Comparison of ENCODE assay signal across 18 cellular contexts in the genomic region with DNA sequence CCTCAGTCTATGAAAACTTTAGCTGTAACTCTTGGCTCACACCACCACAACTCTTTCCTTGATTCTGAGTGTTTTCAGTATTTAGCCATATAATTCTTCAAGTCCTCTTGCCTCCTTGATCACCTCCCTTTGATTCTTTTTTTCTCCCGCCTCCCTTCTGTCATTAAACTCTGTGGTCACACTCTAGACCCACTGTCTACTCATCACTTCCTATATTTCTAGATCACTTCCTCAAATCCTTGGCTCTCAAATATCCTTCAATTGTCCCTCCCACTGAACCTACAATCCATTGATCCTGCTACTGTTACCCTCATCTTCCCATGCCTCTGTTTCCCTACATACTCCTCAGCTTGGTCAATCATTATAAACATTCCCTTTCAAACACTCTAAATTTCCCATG. TPM values are rescaled to one million over a fixed set of nuclear protein-coding genes. Genes with fewer than 3 reads are reported as not detected.
DNase-seq lines count a peak whose midpoint lies in the region; ATAC-seq and TF ChIP-seq lines count a peak whose summit lies in the region.
"Had no signal": no experiment of that assay in that cellular context is flagged by ENCODE, and none has a peak within 500 bp of the region (broad histone marks: within the 10 kb centered on the region; RNA-seq: fewer than 3 reads in every experiment).

No MANE protein-coding gene starts in this region.

- TF ChIP-seq CTCF in right atrium auricular region (IDR thresholded peaks at IDR 0.05) = no peak

- DNase-seq in Kasumi-1 (lab: John Stamatoyannopoulos, UW) (peak; percentile 83 to 86), NOMO-1 (lab: John Stamatoyannopoulos, UW; ENCODE audit: unreplicated experiment in 2 of 2) (peak; percentile 71 to 80), SKM-1 (lab: John Stamatoyannopoulos, UW; ENCODE audit: unreplicated experiment) (peak; percentile 31), right atrium auricular region (ENCODE audit: low spot score) (no peak), EL (no peak), left cardiac atrium (no peak)
- no peak for DNase-seq in stimulated activated CD4-positive, alpha-beta T cell treated with anti-CD3 and anti-CD28 coated beads, Interleukin-12 subunit alpha, Interleukin-12 subunit beta, amount 100 ng/mL, for 4 hours
- DNase-seq: CD4-positive, CD25-positive, alpha-beta regulatory T cell; DMS79 treated with DMSO at 0.1 percent for 48 hours; KG1; NCI-H1092; NCI-H1436; NCI-H187 treated with DMSO at 0.1 percent for 48 hours; NCI-H2107; NCI-H446 treated with DMSO at 0.1 percent for 48 hours; NCI-H526 treated with DMSO at 0.1 percent for 48 hours had no signal

- no peak for ATAC-seq in left cardiac atrium
- ATAC-seq: HCT116 had no signal

- no peaks in the 10 kb centered on the region for H3K36me3 ChIP-seq in right atrium auricular region

- H3K4me3 ChIP-seq in right atrium auricular region = no peak overlapping the region

- no peaks in the 10 kb centered on the region for H3K9me3 ChIP-seq in right atrium auricular region

- H3K27me3 ChIP-seq in right atrium auricular region = no peaks in the 10 kb centered on the region

- intact Hi-C loops in left cardiac atrium (cut with DNase I) = no loop called here

- H3K4me1 ChIP-seq in right atrium auricular region = peaks cover 0 to 4% of the 10 kb centered on the region in 2 donors

- no peak overlapping the region for H3K27ac ChIP-seq in right atrium auricular region

RNA-seq across cellular contexts. Expression of a gene that starts 12.4 kb away (rescaled TPM):
- total RNA-seq in right atrium auricular region (1 to 10 TPM; 3.1 to 4.1 TPM), left cardiac atrium (1 to 10 TPM; 2.3 to 4.2 TPM)
- total RNA-seq: CD4-positive, CD25-positive, alpha-beta regulatory T cell; T-helper 2 cell treated with Interferon-gamma antibody and Interleukin-4, amounts not matched to agents 100 ng/mL and 5 ng/mL, for 36 hours had no signal

Comparison
In these comparisons a context has a peak if more than half of its experiments do, and no peak if none do; other contexts are left out.
1. DNase-seq: peak in Kasumi-1 (2 of 2), NOMO-1 (2 of 2) and SKM-1 (single experiment); none in right atrium auricular region (single experiment), EL (single experiment), stimulated activated CD4-positive, alpha-beta T cell treated with anti-CD3 and anti-CD28 coated beads, Interleukin-12 subunit alpha, Interleukin-12 subunit beta, amount 100 ng/mL, for 4 hours (single experiment) and left cardiac atrium (single experiment).